Comparison of ENCODE assay signal across 8 cellular contexts in genomic region chr10:79938728-79939380, GRCh38. TPM values are rescaled to one million over a fixed set of nuclear protein-coding genes. Genes with fewer than 3 reads are reported as not detected.
DNase-seq lines count a peak whose midpoint lies in the region; ATAC-seq and TF ChIP-seq lines count a peak whose summit lies in the region.

No MANE protein-coding gene starts in this region.

- H3K9me3 ChIP-seq in CD4-positive, CD25-positive, alpha-beta regulatory T cell (ENCODE audit: control insufficient read depth in 2 of 2, low read length in 2 of 2), result no peaks in the 10 kb centered on the region
- H3K9me3 ChIP-seq in right cardiac atrium (ENCODE audit: control insufficient read depth, low read length) (no peaks in the 10 kb centered on the region), stomach (no peaks in the 10 kb centered on the region)

- peak; percentile 42 to 46 for ATAC-seq in CD4-positive, CD25-positive, alpha-beta regulatory T cell (ENCODE audit: low read depth in 2 of 2)
- ATAC-seq in GM21447 (IDR thresholded peaks at IDR 0.05; ENCODE audit: unreplicated experiment) (peak; percentile 59), right cardiac atrium (peak; percentile 60 to 72)

- H3K4me1 ChIP-seq in CD4-positive, CD25-positive, alpha-beta regulatory T cell (ENCODE audit: control insufficient read depth, insufficient read depth, low read length, poor library complexity, severe bottlenecking), result no peaks in the 10 kb centered on the region
- no peaks in the 10 kb centered on the region for H3K4me1 ChIP-seq in right cardiac atrium (ENCODE audit: control insufficient read depth, insufficient read depth, low read length)
- peaks cover 0 to 8% (median 0%) of the 10 kb centered on the region in 4 donors for H3K4me1 ChIP-seq in stomach

- TF ChIP-seq POLR2A in stomach (IDR thresholded peaks at IDR 0.05), result no peak

- peaks cover 16% of the 10 kb centered on the region for H3K27me3 Mint-ChIP-seq in CD4-positive, CD25-positive, alpha-beta regulatory T cell

- H3K36me3 Mint-ChIP-seq in CD4-positive, CD25-positive, alpha-beta regulatory T cell, result no peaks in the 10 kb centered on the region

- H3K27ac ChIP-seq in CD4-positive, CD25-positive, alpha-beta regulatory T cell (ENCODE audit: insufficient read depth, low read length, poor library complexity, severe bottlenecking), result no peak overlapping the region
- no peak overlapping the region for H3K27ac ChIP-seq in right cardiac atrium (ENCODE audit: low read length)
- no peak overlapping the region for H3K27ac ChIP-seq in stomach

- no peak overlapping the region for H3K4me3 ChIP-seq in CD4-positive, CD25-positive, alpha-beta regulatory T cell (ENCODE audit: low read depth, low read length)
- H3K4me3 ChIP-seq in right cardiac atrium (ENCODE audit: low read length) (no peak overlapping the region), stomach (no peak overlapping the region)

- H3K27ac Mint-ChIP-seq in CD4-positive, CD25-positive, alpha-beta regulatory T cell, result no peak overlapping the region

- WGBS in right cardiac atrium, result 62% methylated on average over 6 of the region's 6 CpGs
- WGBS in stomach, 5 donors, result 62 to 77% (median 68%) methylated on average over 6 of the region's 6 CpGs

- no peaks in the 10 kb centered on the region for H3K9me3 Mint-ChIP-seq in CD4-positive, CD25-positive, alpha-beta regulatory T cell

- no peaks in the 10 kb centered on the region for H3K36me3 ChIP-seq in CD4-positive, CD25-positive, alpha-beta regulatory T cell (ENCODE audit: control insufficient read depth, insufficient read depth, low read length)
- peaks cover 0 to 4% (median 1%) of the 10 kb centered on the region in 4 donors for H3K36me3 ChIP-seq in stomach

- H3K27me3 ChIP-seq in CD4-positive, CD25-positive, alpha-beta regulatory T cell (ENCODE audit: control insufficient read depth, insufficient read depth, low read length), result peaks cover 1% of the 10 kb centered on the region
- H3K27me3 ChIP-seq in right cardiac atrium (ENCODE audit: control insufficient read depth, insufficient read depth), result no peaks in the 10 kb centered on the region
- H3K27me3 ChIP-seq in stomach, result no peaks in the 10 kb centered on the region

- intact Hi-C loops in right cardiac atrium (cut with DNase I) (loop anchor here in 1 of 4 donors (10.0 kb wide), 1 partner anchor 114 kb away; the partner anchor contains the start of gene NUTM2E), stomach (cut with DNase I; ENCODE audit: low total_unique reads) (no loop called here)

- no peak overlapping the region for H3K4me3 Mint-ChIP-seq in CD4-positive, CD25-positive, alpha-beta regulatory T cell

- TF ChIP-seq CTCF in GM10266 (IDR thresholded peaks at IDR 0.05; ENCODE audit: control insufficient read depth, insufficient read depth, low read depth, missing control alignments) (no peak), stomach (IDR thresholded peaks at IDR 0.05) (no peak)

- no peak for DNase-seq in CD4-positive, CD25-positive, alpha-beta regulatory T cell
- DNase-seq in MV-4-11 (lab: John Stamatoyannopoulos, UW) (peak; percentile 99), right cardiac atrium (peak in 2 of 3 donors; percentile 47 to 66), GM10266 (ENCODE audit: extremely low spot score) (no peak), NCI-H510A treated with DMSO at 0.1 percent for 48 hours (lab: John Stamatoyannopoulos, UW) (no peak), stomach (no peak)
- DNase-seq in activated CD4-positive, alpha-beta T cell treated with anti-CD3 and anti-CD28 coated beads for 48 hours, result no peak

- peaks cover 0 to 8% (median 0%) of the 10 kb centered on the region in 4 donors for H3K4me1 Mint-ChIP-seq in CD4-positive, CD25-positive, alpha-beta regulatory T cell

- no peak for TF ChIP-seq EP300 in stomach (IDR thresholded peaks at IDR 0.05)

RNA-seq across cellular contexts. Expression of gene SFTPD, which starts 10.1 kb away (rescaled TPM):
- not detected for total RNA-seq in CD4-positive, CD25-positive, alpha-beta regulatory T cell
- polyA plus RNA-seq in CD4-positive, CD25-positive, alpha-beta regulatory T cell, result not detected
- total RNA-seq in right cardiac atrium (1 to 10 TPM in 1 of 4 donors, under 1 TPM in 2, not detected in 1; 0.36 to 1.6 (median 0.79) TPM), stomach (10 to 100 TPM in 1 of 5 donors, not detected in 4; 12.9 TPM)
- polyA plus RNA-seq in right cardiac atrium (0.23 TPM), stomach (1 to 10 TPM in 1 of 3 donors, under 1 TPM in 2; 0.31 to 1.2 (median 0.76) TPM)

Comparison
In these comparisons a context has a peak if more than half of its experiments do, and no peak if none do; other contexts are left out.
1. DNase-seq: peak in MV-4-11 (single experiment) and right cardiac atrium (2 of 3); none in CD4-positive, CD25-positive, alpha-beta regulatory T cell (0 of 3), GM10266 (single experiment), NCI-H510A treated with DMSO at 0.1 percent for 48 hours (single experiment), activated CD4-positive, alpha-beta T cell treated with anti-CD3 and anti-CD28 coated beads for 48 hours (single experiment) and stomach (single experiment).
2. Peak in every context shown above with its lines, with median percentiles within 50 percentile points of each other: ATAC-seq.